ENCODE assay signal across 8 cellular contexts in the genomic region with DNA sequence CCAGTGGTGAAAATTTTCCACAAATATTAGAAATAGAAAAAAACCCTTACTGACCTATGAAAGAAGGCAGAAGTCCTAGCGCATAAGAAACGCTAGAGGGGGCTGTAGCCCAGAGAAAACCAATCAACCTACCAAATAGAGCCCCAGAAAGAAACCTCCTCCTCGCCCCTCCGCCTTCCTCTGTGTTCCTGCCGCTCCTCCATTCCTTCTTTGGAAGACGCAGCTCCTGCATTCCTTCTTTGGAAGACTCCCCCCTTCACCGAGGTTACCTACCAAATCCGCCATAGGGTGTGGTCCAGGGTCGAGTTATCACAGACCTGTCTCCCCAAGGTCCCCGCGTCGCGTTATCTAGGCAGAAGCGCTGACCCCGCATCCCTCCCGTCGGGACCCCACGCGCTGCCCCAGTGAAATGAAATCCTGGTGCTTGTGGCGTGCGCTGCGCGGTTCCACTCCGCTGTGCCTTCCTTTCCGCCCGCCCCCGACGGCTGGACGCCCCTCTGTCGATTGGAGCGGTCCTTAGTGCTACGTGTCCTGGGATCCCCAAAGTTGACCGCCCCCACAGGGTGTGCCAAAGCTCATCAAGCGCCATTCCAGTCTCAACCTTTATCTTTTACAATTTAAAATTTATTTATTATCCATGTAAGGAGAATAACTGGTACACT.
DNase-seq lines count a peak whose midpoint lies in the region; TF ChIP-seq lines count a peak whose summit lies in the region.

No MANE protein-coding gene starts in this region.

- no peak overlapping the region for H3K27ac ChIP-seq in WERI-Rb-1

- peak; percentile 85 for TF ChIP-seq CTCF in WERI-Rb-1 (IDR thresholded peaks at IDR 0.05; ENCODE audit: low read depth, low read length)

- peaks cover 5% of the 10 kb centered on the region for H3K9me3 ChIP-seq in WERI-Rb-1 (ENCODE audit: severe bottlenecking)

- no peaks in the 10 kb centered on the region for H3K36me3 ChIP-seq in WERI-Rb-1

- DNase-seq in NCI-H1092 treated with DMSO at 0.1 percent for 48 hours (lab: John Stamatoyannopoulos, UW) (peak; percentile 29), NCI-H1092 (lab: John Stamatoyannopoulos, UW) (no peak), NCI-H2029 (lab: John Stamatoyannopoulos, UW) (peak; percentile 17), WERI-Rb-1 (peak; percentile 82), cerebellar cortex (ENCODE audit: low spot score) (peak; percentile 92), islet precursor cell (peak; percentile 87), NCI-H1048 (lab: John Stamatoyannopoulos, UW) (no peak)
- peak; percentile 37 for DNase-seq in stimulated activated CD4-positive, alpha-beta T cell treated with anti-CD3 and anti-CD28 coated beads, Interleukin-12 subunit alpha, Interleukin-12 subunit beta, amount 100 ng/mL, for 4 hours

- peaks cover 6% of the 10 kb centered on the region for H3K27me3 ChIP-seq in WERI-Rb-1 (ENCODE audit: insufficient read depth, low read depth, severe bottlenecking)

- H3K4me3 ChIP-seq in WERI-Rb-1 (ENCODE audit: low read depth, low read length): no peak overlapping the region

Comparison
In these comparisons a context has a peak if more than half of its experiments do, and no peak if none do; other contexts are left out.
1. DNase-seq: peak in NCI-H1092 treated with DMSO at 0.1 percent for 48 hours (single experiment), NCI-H2029 (single experiment), WERI-Rb-1 (single experiment), cerebellar cortex (single experiment), islet precursor cell (single experiment) and stimulated activated CD4-positive, alpha-beta T cell treated with anti-CD3 and anti-CD28 coated beads, Interleukin-12 subunit alpha, Interleukin-12 subunit beta, amount 100 ng/mL, for 4 hours (single experiment); none in NCI-H1092 (single experiment) and NCI-H1048 (single experiment).